ENCODE assay signal across 9 cellular contexts in genomic region chr4:147733614-147734344, GRCh38. TPM values are rescaled to one million over a fixed set of nuclear protein-coding genes. Genes with fewer than 3 reads are reported as not detected.
DNase-seq lines count a peak whose midpoint lies in the region; ATAC-seq, FAIRE-seq and TF ChIP-seq lines count a peak whose summit lies in the region.
"Had no signal": no experiment of that assay in that cellular context is flagged by ENCODE, and none has a peak within 500 bp of the region (broad histone marks: within the 10 kb centered on the region; RNA-seq: fewer than 3 reads in every experiment).

No MANE protein-coding gene starts in this region.

- H3K4me1 ChIP-seq in MM.1S (ENCODE audit: low read length) (peaks cover 36% of the 10 kb centered on the region), ectodermal cell (ENCODE audit: control insufficient read depth, insufficient read depth, low read length) (peaks cover 22% of the 10 kb centered on the region)

- intact Hi-C loops in natural killer cell (cut with micrococcal nuclease): loop anchor here (5.0 kb wide), 1 partner anchor 114 kb away; no protein-coding TSS in a partner anchor

- H3K4me2 ChIP-seq in MM.1S (ENCODE audit: low read depth, low read length): peak overlapping the region; percentile 96

- H3K4me3 ChIP-seq in MM.1S (ENCODE audit: low read length) (peak overlapping the region; percentile 95), ectodermal cell (ENCODE audit: insufficient read depth, low read depth, low read length) (peak overlapping the region; percentile 53)

- H3K36me3 Mint-ChIP-seq in natural killer cell: no peaks in the 10 kb centered on the region

- peak overlapping the region; percentile 98; the same call in 1 of the 2 replicates for H3K9ac ChIP-seq in MM.1S (ENCODE audit: low read length)

- peak overlapping the region; percentile 94 for H3K4me3 Mint-ChIP-seq in natural killer cell

- H2AFZ ChIP-seq in MM.1S (ENCODE audit: low read length): no peak overlapping the region

- peaks cover 29% of the 10 kb centered on the region for H3F3A ChIP-seq in MM.1S (ENCODE audit: insufficient read depth, low read length)

- H3K4me1 Mint-ChIP-seq in natural killer cell: peaks cover 48 to 50% of the 10 kb centered on the region in 2 donors

- no peaks in the 10 kb centered on the region for H3K27me3 Mint-ChIP-seq in natural killer cell (ENCODE audit: low read depth in 2 of 2)

- no peak for ATAC-seq in natural killer cell

- FAIRE-seq in frontal cortex (lab: Jason Lieb, UNC): no peak

- H3K9me3 Mint-ChIP-seq in natural killer cell: no peaks in the 10 kb centered on the region

- H3K27ac ChIP-seq in C4-2B: peak overlapping the region; percentile 86; the same call in 1 of the 2 replicates
- H3K27ac ChIP-seq in MM.1S (ENCODE audit: low read length): no peak overlapping the region
- H3K27ac ChIP-seq in ectodermal cell (ENCODE audit: insufficient read depth, low read depth, low read length, poor library complexity, severe bottlenecking): no peak overlapping the region

- H3K9me2 ChIP-seq in MM.1S (replicated peaks; ENCODE audit: insufficient read depth, low read length): no peaks in the 10 kb centered on the region

- H3K27ac Mint-ChIP-seq in natural killer cell: peak overlapping the region in 1 of 2 donors; percentile 94

- 0 out of 2 replicates have a peak, but pooled peaks have one; percentile 4 for TF ChIP-seq CTCF in C4-2B (conservative IDR thresholded peaks at IDR 0.05)
- 0 out of 2 replicates have a peak, but pooled peaks have one; percentile 6 for TF ChIP-seq CTCF in MM.1S (IDR thresholded peaks at IDR 0.05; ENCODE audit: low read length)
- TF ChIP-seq CTCF in natural killer cell (IDR thresholded peaks at IDR 0.05): no peak

- H3K36me3 ChIP-seq in MM.1S (replicated peaks; ENCODE audit: insufficient read depth, low read length): no peaks in the 10 kb centered on the region
- H3K36me3 ChIP-seq in ectodermal cell (ENCODE audit: control insufficient read depth, insufficient read depth, low read length): no peaks in the 10 kb centered on the region

- no peaks in the 10 kb centered on the region for H3K27me3 ChIP-seq in MM.1S (replicated peaks; ENCODE audit: insufficient read depth, low read length)
- H3K27me3 ChIP-seq in ectodermal cell (ENCODE audit: control insufficient read depth, insufficient read depth, low read length, poor library complexity, severe bottlenecking): peaks cover 84% of the 10 kb centered on the region

- no peaks in the 10 kb centered on the region for H3K9me3 ChIP-seq in MM.1S (replicated peaks; ENCODE audit: insufficient read depth, low read length)
- no peaks in the 10 kb centered on the region for H3K9me3 ChIP-seq in ectodermal cell (ENCODE audit: control insufficient read depth, low read length)

- 51% methylated on average over 11 of the region's 11 CpGs for WGBS in ectodermal cell, 2 experiments

- DNase-seq in MM.1S (no peak), natural killer cell (no peak), anterior cingulate cortex (lab: John Stamatoyannopoulos, UW) (no peak), NCI-H146 (lab: John Stamatoyannopoulos, UW) (no peak), mesenteric fat pad (ENCODE audit: low spot score) (no peak), frontal cortex (ENCODE audit: low spot score in 2 of 2) (no peak)
- DNase-seq: activated gamma-delta T cell treated with Interleukin-2 at 50 U/mL for 16 hours had no signal

- H4K20me1 ChIP-seq in MM.1S (ENCODE audit: insufficient read depth, low read length): peaks cover 7% of the 10 kb centered on the region

- H3K79me2 ChIP-seq in MM.1S (ENCODE audit: low read length): peaks cover 67% of the 10 kb centered on the region

RNA-seq across cellular contexts. Expression of gene ARHGAP10, which starts 1.9 kb away (rescaled TPM):
- 7.1 TPM for polyA plus RNA-seq in ectodermal cell (2013, experiment 1 of 4)
- 10.7 TPM for polyA plus RNA-seq in ectodermal cell (2013, experiment 2 of 4)
- polyA plus RNA-seq in ectodermal cell (2013, experiment 3 of 4): 7.1 TPM
- polyA plus RNA-seq in ectodermal cell (2013, experiment 4 of 4): 9.3 TPM
- total RNA-seq in natural killer cell (10 to 100 TPM; 13.9 to 28.7 (median 23.2) TPM), mesenteric fat pad (43.4 TPM), frontal cortex (2.9 TPM)

RNA-seq across cellular contexts. Expression of gene PRMT9, which starts 49.8 kb away (rescaled TPM):
- 13.5 TPM for polyA plus RNA-seq in ectodermal cell (2013, experiment 1 of 4)
- 12.6 TPM for polyA plus RNA-seq in ectodermal cell (2013, experiment 2 of 4)
- 8.6 TPM for polyA plus RNA-seq in ectodermal cell (2013, experiment 3 of 4)
- 9.5 TPM for polyA plus RNA-seq in ectodermal cell (2013, experiment 4 of 4)
- 10 to 100 TPM; 13.4 to 16.6 (median 13.7) TPM for total RNA-seq in natural killer cell
- total RNA-seq in mesenteric fat pad: 11.5 TPM
- 13.0 TPM for total RNA-seq in frontal cortex
